In genomic region chr11:46038529-46038928, GRCh38 we compare ENCODE assay signal across 2 cellular contexts.
TF ChIP-seq lines count a peak whose summit lies in the region.

No MANE protein-coding gene starts in this region.

TF ChIP-seq in GM23338, 12 proteins besides CTCF, POLR2A, EP300 and RAD21 (continued from another document):
- TF ChIP-seq ZNF462 (CRISPR knock-in tag; IDR thresholded peaks at IDR 0.05), result no peak
- no peak for TF ChIP-seq CREB1 (CRISPR knock-in tag; IDR thresholded peaks at IDR 0.05; ENCODE audit: low read depth)
- no peak for TF ChIP-seq REST (IDR thresholded peaks at IDR 0.05; ENCODE audit: unreplicated experiment)
- TF ChIP-seq NANOG (IDR thresholded peaks at IDR 0.05; ENCODE audit: borderline replicate concordance), result no peak
- no peak for TF ChIP-seq EZH2 (IDR thresholded peaks at IDR 0.05; ENCODE audit: low read depth, unreplicated experiment)
- no peak for TF ChIP-seq ZNF331 (CRISPR knock-in tag; IDR thresholded peaks at IDR 0.05; ENCODE audit: low read depth)
- no peak for TF ChIP-seq EZH2phosphoT487 (IDR thresholded peaks at IDR 0.05; ENCODE audit: unreplicated experiment)
- no peak for TF ChIP-seq ZNF114 (CRISPR knock-in tag; IDR thresholded peaks at IDR 0.05)
- TF ChIP-seq POLR2AphosphoS5 (IDR thresholded peaks at IDR 0.05; ENCODE audit: low read depth), result no peak
TF ChIP-seq in GM23338: peak in this region for 0.

TF ChIP-seq in GM12878, 131 proteins besides CTCF, POLR2A, EP300 and RAD21 (continued from another document):
- no peak for TF ChIP-seq ZBTB11 (CRISPR knock-in tag; IDR thresholded peaks at IDR 0.05)
